Comparison of ENCODE assay signal across 13 cellular contexts in genomic region chr4:173917255-173917960, GRCh38.
A peak's percentile ranks its signal among the peaks of the same experiment; 100 is the strongest.
DNase-seq lines count a peak whose midpoint lies in the region; ATAC-seq, FAIRE-seq and TF ChIP-seq lines count a peak whose summit lies in the region.
"Had no signal": no experiment of that assay in that cellular context is flagged by ENCODE, and none has a peak within 500 bp of the region (broad histone marks: within the 10 kb centered on the region; RNA-seq: fewer than 3 reads in every experiment).

No MANE protein-coding gene starts in this region.

- H2AK5ac ChIP-seq in H1 (ENCODE audit: low read depth, low read length): no peak overlapping the region

- no peak overlapping the region for H3K4me3 ChIP-seq in H1 (ENCODE audit: extremely low read depth in 1 of 4, insufficient read depth in 2 of 4, low read depth in 3 of 4, low read length in 4 of 4)
- peak overlapping the region; percentile 17 to 18 for H3K4me3 ChIP-seq in tibial artery
- no peak overlapping the region for H3K4me3 ChIP-seq in esophagus squamous epithelium
- H3K4me3 ChIP-seq: ovary had no signal

- no peaks in the 10 kb centered on the region for H3K79me1 ChIP-seq in H1 (ENCODE audit: low read depth, low read length)

- H3K9me3 ChIP-seq in H1 (ENCODE audit: insufficient read depth in 2 of 2, low read depth in 1 of 2, low read length in 1 of 2) (no peaks in the 10 kb centered on the region), tibial artery (no peaks in the 10 kb centered on the region), esophagus squamous epithelium (no peaks in the 10 kb centered on the region)
- H3K9me3 ChIP-seq: ovary had no signal

- TF ChIP-seq POLR2A in H1 (IDR thresholded peaks at IDR 0.05; ENCODE audit: control extremely low read depth in 1 of 2, low read depth in 2 of 2, low read length in 2 of 2) (no peak), esophagus squamous epithelium (IDR thresholded peaks at IDR 0.05) (no peak)

- no peak for TF ChIP-seq EP300 in H1 (IDR thresholded peaks at IDR 0.05; ENCODE audit: borderline replicate concordance in 1 of 2, low read depth in 2 of 2, low read length in 2 of 2)

- TF ChIP-seq CTCF in H1 (IDR thresholded peaks at IDR 0.05; ENCODE audit: control extremely low read depth in 1 of 3, insufficient read depth in 1 of 3, low read depth in 1 of 3, low read length in 3 of 3) (no peak), tibial artery (IDR thresholded peaks at IDR 0.05) (no peak), esophagus squamous epithelium (IDR thresholded peaks at IDR 0.05) (no peak)

- 80% methylated on average over 8 of the region's 8 CpGs; no CpG with 5 or more reads in 1 of the 2 experiments for WGBS in H1 (ENCODE audit: extremely low coverage in 1 of 2, insufficient coverage in 1 of 2, insufficient read length in 1 of 2, insufficient replicate concordance in 2 of 2, low coverage in 1 of 2, low lambda C conversion rate in 2 of 2, missing lambda C conversion rate in 1 of 2), 2 experiments
- 23 to 30% methylated on average over 8 of the region's 8 CpGs for WGBS in esophagus squamous epithelium, 2 donors

- H3K36me3 ChIP-seq in H1 (ENCODE audit: control insufficient read depth in 2 of 4, insufficient read depth in 4 of 4, low read length in 3 of 4): no peaks in the 10 kb centered on the region
- no peaks in the 10 kb centered on the region for H3K36me3 ChIP-seq in tibial artery
- H3K36me3 ChIP-seq in esophagus squamous epithelium: no peaks in the 10 kb centered on the region
- H3K36me3 ChIP-seq: ovary had no signal

- no peak overlapping the region for H2BK120ac ChIP-seq in H1 (replicated peaks; ENCODE audit: low read depth, low read length)

- POLR2A ChIA-PET in H1 (lab: Charles Lee; ENCODE audit: partially characterized antibody): no interaction called here

- H4K91ac ChIP-seq in H1 (replicated peaks; ENCODE audit: insufficient read length, low read length): no peak overlapping the region

- H3K23me2 ChIP-seq in H1 (ENCODE audit: low read depth, low read length): no peaks in the 10 kb centered on the region

- DNase-seq in LHCN-M2 (ENCODE audit: low read depth) (peak; percentile 37), H1 (ENCODE audit: low read depth in 1 of 2, low spot score in 2 of 2) (no peak), iris pigment epithelial cell (ENCODE audit: low read depth) (peak; percentile 92), tibial artery (no peak), esophagus squamous epithelium (lab: John Stamatoyannopoulos, UW) (no peak), MV-4-11 (lab: John Stamatoyannopoulos, UW) (no peak), NCI-H2029 treated with DMSO at 0.1 percent for 48 hours (lab: John Stamatoyannopoulos, UW) (no peak)
- DNase-seq: activated naive CD8-positive, alpha-beta T cell treated with anti-CD3 and anti-CD28 coated beads, Interleukin-2, amount 50 U/mL, for 24 hours; kidney; NCI-H1694 treated with DMSO at 0.1 percent for 48 hours; ovary had no signal

- no peak overlapping the region for H3K18ac ChIP-seq in H1 (ENCODE audit: extremely low read depth, low read length)

- no peak overlapping the region for H4K5ac ChIP-seq in H1 (ENCODE audit: insufficient read length, low read depth, low read length)

- peaks cover 0 to 6% (median 0%) of the 10 kb centered on the region in 4 experiments; a peak in 1 of 7 replicates for H3K4me1 ChIP-seq in H1 (replicated peaks in 1 of 4; ENCODE audit: control insufficient read depth in 3 of 4, insufficient read depth in 4 of 4, low read length in 3 of 4)
- peaks cover 0 to 43% (median 3%) of the 10 kb centered on the region in 4 donors for H3K4me1 ChIP-seq in tibial artery
- no peaks in the 10 kb centered on the region for H3K4me1 ChIP-seq in esophagus squamous epithelium

- H2BK20ac ChIP-seq in H1 (ENCODE audit: low read length): no peak overlapping the region

- no peak overlapping the region for H3K27ac ChIP-seq in H1 (ENCODE audit: low read depth, low read length)
- peak overlapping the region; percentile 64 to 73 for H3K27ac ChIP-seq in tibial artery
- peak overlapping the region in 1 of 4 donors; percentile 60 for H3K27ac ChIP-seq in esophagus squamous epithelium
- H3K27ac ChIP-seq: ovary had no signal

- H3K27me3 ChIP-seq in H1 (replicated peaks in 1 of 4; ENCODE audit: control insufficient read depth in 3 of 4, extremely low read depth in 1 of 4, insufficient read depth in 3 of 4, low read length in 3 of 4) (no peaks in the 10 kb centered on the region), tibial artery (no peaks in the 10 kb centered on the region), esophagus squamous epithelium (no peaks in the 10 kb centered on the region)
- H3K27me3 ChIP-seq: ovary had no signal

- no peak for ATAC-seq in GM21381 (IDR thresholded peaks at IDR 0.05; ENCODE audit: unreplicated experiment)
- ATAC-seq: activated naive CD8-positive, alpha-beta T cell treated with anti-CD3 and anti-CD28 coated beads, Interleukin-2, amount 50 U/mL, for 24 hours had no signal

- H4K8ac ChIP-seq in H1 (ENCODE audit: extremely low read depth, insufficient read depth, low read length): no peak overlapping the region

- intact Hi-C loops in tibial artery (cut with DNase I; ENCODE audit: low total_unique reads) (no loop called here), esophagus squamous epithelium (cut with DNase I) (no loop called here)

- no peak overlapping the region for H3K9ac ChIP-seq in H1 (replicated peaks in 1 of 4; ENCODE audit: extremely low read depth in 1 of 4, low read depth in 3 of 4, low read length in 3 of 4)

- TF ChIP-seq RAD21 in H1 (IDR thresholded peaks at IDR 0.05 in 1 of 2, conservative IDR thresholded peaks at IDR 0.05 in 1 of 2; ENCODE audit: low read depth in 2 of 2, low read length in 2 of 2): no peak

- H3K14ac ChIP-seq in H1 (ENCODE audit: insufficient read length): no peak overlapping the region

- H3K4ac ChIP-seq in H1 (replicated peaks; ENCODE audit: insufficient read length, low read depth, low read length): no peak overlapping the region

- FAIRE-seq in H1 (lab: Jason Lieb, UNC): no peak
- FAIRE-seq: D721Med, kidney had no signal

- H2BK12ac ChIP-seq in H1 (ENCODE audit: low read depth, low read length): no peak overlapping the region

- H2AFZ ChIP-seq in H1 (ENCODE audit: low read length): 0 out of 2 replicates have a peak overlapping the region, but pooled peaks have one; percentile 24

- H2BK5ac ChIP-seq in H1 (ENCODE audit: low read depth, low read length): no peak overlapping the region

- no peak overlapping the region for H3K56ac ChIP-seq in H1 (replicated peaks; ENCODE audit: insufficient read length, low read depth, low read length)

- H3K23ac ChIP-seq in H1 (ENCODE audit: insufficient read length): no peak overlapping the region

- H4K20me1 ChIP-seq in H1 (replicated peaks in 1 of 2; ENCODE audit: control insufficient read depth in 1 of 2, insufficient read depth in 2 of 2, low read length in 2 of 2): no peaks in the 10 kb centered on the region

- CTCF ChIA-PET in H1 (lab: Charles Lee; ENCODE audit: partially characterized antibody): interaction anchor here (1.2 kb wide), 1 partner anchor 13 kb away, joined by 5 read pairs; no protein-coding TSS in a partner anchor

- H3K79me2 ChIP-seq in H1 (ENCODE audit: control insufficient read depth in 1 of 2, insufficient read depth in 2 of 2, low read length in 2 of 2): no peaks in the 10 kb centered on the region

- H3K4me2 ChIP-seq in H1 (ENCODE audit: insufficient read depth in 1 of 2, low read depth in 2 of 2, low read length in 2 of 2): no peak overlapping the region

- no peak overlapping the region for H2BK15ac ChIP-seq in H1 (ENCODE audit: low read length)

TF ChIP-seq in H1, 55 proteins besides CTCF, POLR2A, EP300 and RAD21:
- TF ChIP-seq CTBP2 (IDR thresholded peaks at IDR 0.05; ENCODE audit: borderline replicate concordance, insufficient read depth, insufficient read length, low read length) (no peak), BRCA1 (IDR thresholded peaks at IDR 0.05; ENCODE audit: low read depth, low read length) (no peak), YY1 (IDR thresholded peaks at IDR 0.05; ENCODE audit: low read depth, low read length) (no peak), SP2 (IDR thresholded peaks at IDR 0.05; ENCODE audit: low read length) (no peak), RNF2 (IDR thresholded peaks at IDR 0.05; ENCODE audit: borderline replicate concordance, low read depth, low read length, missing control alignments, poor library complexity, severe bottlenecking) (no peak), KDM4A (IDR thresholded peaks at IDR 0.05; ENCODE audit: low read depth, low read length, severe bottlenecking) (no peak), SAP30 (IDR thresholded peaks at IDR 0.05; ENCODE audit: insufficient read depth, insufficient replicate concordance, low read length) (no peak), RBBP5 (IDR thresholded peaks at IDR 0.05; ENCODE audit: borderline replicate concordance, low read depth, low read length) (no peak), ASH2L (IDR thresholded peaks at IDR 0.05; ENCODE audit: low read length) (no peak), E2F6 (IDR thresholded peaks at IDR 0.05) (no peak), JUN (IDR thresholded peaks at IDR 0.05; ENCODE audit: low read depth, low read length) (no peak)
- TF ChIP-seq, protein P1, sequence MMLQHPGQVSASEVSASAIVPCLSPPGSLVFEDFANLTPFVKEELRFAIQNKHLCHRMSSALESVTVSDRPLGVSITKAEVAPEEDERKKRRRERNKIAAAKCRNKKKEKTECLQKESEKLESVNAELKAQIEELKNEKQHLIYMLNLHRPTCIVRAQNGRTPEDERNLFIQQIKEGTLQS (IDR thresholded peaks at IDR 0.05; ENCODE audit: insufficient read depth, low read depth, low read length): no peak
- TF ChIP-seq, protein P2, sequence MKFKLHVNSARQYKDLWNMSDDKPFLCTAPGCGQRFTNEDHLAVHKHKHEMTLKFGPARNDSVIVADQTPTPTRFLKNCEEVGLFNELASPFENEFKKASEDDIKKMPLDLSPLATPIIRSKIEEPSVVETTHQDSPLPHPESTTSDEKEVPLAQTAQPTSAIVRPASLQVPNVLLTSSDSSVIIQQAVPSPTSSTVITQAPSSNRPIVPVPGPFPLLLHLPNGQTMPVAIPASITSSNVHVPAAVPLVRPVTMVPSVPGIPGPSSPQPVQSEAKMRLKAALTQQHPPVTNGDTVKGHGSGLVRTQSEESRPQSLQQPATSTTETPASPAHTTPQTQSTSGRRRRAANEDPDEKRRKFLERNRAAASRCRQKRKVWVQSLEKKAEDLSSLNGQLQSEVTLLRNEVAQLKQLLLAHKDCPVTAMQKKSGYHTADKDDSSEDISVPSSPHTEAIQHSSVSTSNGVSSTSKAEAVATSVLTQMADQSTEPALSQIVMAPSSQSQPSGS (IDR thresholded peaks at IDR 0.05; ENCODE audit: low read length): no peak
TF ChIP-seq in H1: peak in this region for 0.

Comparison
In these comparisons a context has a peak if more than half of its experiments do, and no peak if none do; other contexts are left out.
1. DNase-seq: peak in LHCN-M2 (single experiment) and iris pigment epithelial cell (single experiment); none in H1 (0 of 2), tibial artery (0 of 2), esophagus squamous epithelium (single experiment), MV-4-11 (single experiment) and NCI-H2029 treated with DMSO at 0.1 percent for 48 hours (single experiment).
2. H3K4me3 ChIP-seq: peak in tibial artery (2 of 2); none in H1 (0 of 4) and esophagus squamous epithelium (0 of 4).